20 cellular contexts compared by ENCODE assay signal in the genomic region with DNA sequence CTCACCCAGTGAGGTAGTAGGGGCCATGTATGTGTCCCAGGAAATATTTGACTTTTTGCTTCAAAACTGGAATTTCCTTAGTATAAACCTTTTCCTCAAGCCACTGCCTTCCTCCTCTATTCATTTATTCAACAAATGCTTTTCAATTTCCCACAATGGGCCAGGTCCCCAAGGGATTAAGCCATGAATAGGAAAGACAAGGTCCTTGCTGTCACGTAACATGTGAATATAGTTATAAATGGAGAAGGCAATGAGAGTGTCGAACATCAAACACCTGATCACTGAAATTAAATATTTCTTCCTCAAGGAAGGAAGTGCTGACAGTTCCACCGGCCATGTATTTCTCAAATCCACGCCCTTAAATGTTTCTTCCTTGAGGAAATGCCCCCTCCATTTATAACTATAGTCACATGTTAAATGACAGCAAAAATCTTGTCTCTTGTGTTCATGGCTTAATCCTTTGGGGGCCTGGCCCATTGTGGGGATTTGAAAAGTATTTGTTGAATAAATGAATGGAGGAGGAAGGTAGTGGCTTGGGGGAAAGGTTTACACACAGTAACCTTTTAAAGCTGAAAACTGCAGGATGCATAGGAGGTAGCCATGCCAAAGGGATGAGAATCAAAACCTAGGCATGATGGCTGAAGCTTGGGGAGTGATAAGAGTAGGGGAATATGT.
"Had no signal": no experiment of that assay in that cellular context is flagged by ENCODE, and none has a peak within 500 bp of the region (broad histone marks: within the 10 kb centered on the region; RNA-seq: fewer than 3 reads in every experiment).

No MANE protein-coding gene starts in this region.

- H3K4me1 ChIP-seq: esophagus squamous epithelium, gastrocnemius medialis, heart right ventricle, left lung, lower lobe of right lung had no signal

- H3K4me3 ChIP-seq: coronary artery, dorsolateral prefrontal cortex, esophagus squamous epithelium, gastrocnemius medialis, heart right ventricle, left lung, lower lobe of right lung, mucosa of descending colon had no signal

- DNase-seq: dermis blood vessel endothelial cell; dorsolateral prefrontal cortex; effector CD4-positive, alpha-beta T cell; effector memory CD4-positive, alpha-beta T cell; esophagus squamous epithelium; foreskin fibroblast; foreskin melanocyte; gastrocnemius medialis; glutamatergic neuron; head of caudate nucleus; heart right ventricle; hippocampal formation; left cardiac atrium; left lung; left ventricle myocardium superior; lower lobe of right lung; mesenchymal stem cell; mucosa of descending colon had no signal

- ATAC-seq: gastrocnemius medialis, heart right ventricle, left cardiac atrium, left lung, left ventricle myocardium superior, lower lobe of right lung, mucosa of descending colon had no signal

- H3K27ac ChIP-seq: coronary artery, dorsolateral prefrontal cortex, esophagus squamous epithelium, gastrocnemius medialis, heart right ventricle, left lung, lower lobe of right lung had no signal

- H3K36me3 ChIP-seq: esophagus squamous epithelium, gastrocnemius medialis, heart right ventricle, left lung, lower lobe of right lung had no signal

- H3K27me3 ChIP-seq: dorsolateral prefrontal cortex, esophagus squamous epithelium, gastrocnemius medialis, heart right ventricle, left lung had no signal

- H3K9me3 ChIP-seq: esophagus squamous epithelium, gastrocnemius medialis, heart right ventricle, left lung, lower lobe of right lung, mucosa of descending colon had no signal

- H3K4me3 Mint-ChIP-seq: mesothelial cell of epicardium had no signal

- H3K27ac Mint-ChIP-seq: mesothelial cell of epicardium had no signal

- H3K36me3 Mint-ChIP-seq: mesothelial cell of epicardium had no signal

- H3K4me1 Mint-ChIP-seq: mesothelial cell of epicardium had no signal
